8 cellular contexts compared by ENCODE assay signal in genomic region chr14:25400607-25401206, GRCh38.
DNase-seq lines count a peak whose midpoint lies in the region; ATAC-seq and TF ChIP-seq lines count a peak whose summit lies in the region.

No MANE protein-coding gene starts in this region.

- H3K4me3 Mint-ChIP-seq in CD4-positive, alpha-beta T cell, result no peak overlapping the region

- no TSS peak for BruUV-seq in PC-9 (replicated peaks; lab: Mats Ljungman, UMichigan)

- H3K36me3 ChIP-seq in PC-9 (ENCODE audit: low read depth) (no peaks in the 10 kb centered on the region), lung (ENCODE audit: control insufficient read depth in 2 of 2, insufficient read depth in 2 of 2, low read length in 2 of 2) (no peaks in the 10 kb centered on the region), upper lobe of left lung (no peaks in the 10 kb centered on the region)

- H3K4me1 ChIP-seq in PC-9 (replicated peaks; ENCODE audit: insufficient read depth) (no peaks in the 10 kb centered on the region), lung (ENCODE audit: control insufficient read depth in 2 of 2, insufficient read depth in 2 of 2, low read length in 2 of 2) (no peaks in the 10 kb centered on the region), upper lobe of left lung (no peaks in the 10 kb centered on the region)

- ATAC-seq in CD4-positive, alpha-beta T cell (ENCODE audit: poor library complexity), result no peak
- peak; percentile 84 for ATAC-seq in GM18909 (IDR thresholded peaks at IDR 0.05; ENCODE audit: poor library complexity, unreplicated experiment)
- peak; percentile 73 for ATAC-seq in lung (ENCODE audit: insufficient read depth, low FRiP score)
- peak in 1 of 2 donors; percentile 79 for ATAC-seq in upper lobe of left lung (ENCODE audit: low FRiP score in 2 of 2)
- no peak for ATAC-seq in GM21423 (IDR thresholded peaks at IDR 0.05; ENCODE audit: unreplicated experiment)

- H3K4me3 ChIP-seq in PC-9 (no peak overlapping the region), cardiac fibroblast (replicated peaks in 1 of 2; ENCODE audit: low read depth in 2 of 2, low read length in 2 of 2) (no peak overlapping the region), lung (no peak overlapping the region), upper lobe of left lung (no peak overlapping the region)

- no peaks in the 10 kb centered on the region for H3K4me1 Mint-ChIP-seq in CD4-positive, alpha-beta T cell (ENCODE audit: low read depth)

- H3K27ac ChIP-seq in CD4-positive, alpha-beta T cell (ENCODE audit: low read depth, low read length), result no peak overlapping the region
- H3K27ac ChIP-seq in PC-9 (no peak overlapping the region), lung (ENCODE audit: low read depth in 1 of 2, low read length in 1 of 2) (no peak overlapping the region), upper lobe of left lung (no peak overlapping the region)

- no peak for TF ChIP-seq POLR2A in upper lobe of left lung (IDR thresholded peaks at IDR 0.05)

- H3K4me2 ChIP-seq in PC-9, result no peak overlapping the region

- no peaks in the 10 kb centered on the region for H3F3A ChIP-seq in PC-9 (ENCODE audit: insufficient read depth, low read depth)

- H3K27me3 Mint-ChIP-seq in CD4-positive, alpha-beta T cell, result no peaks in the 10 kb centered on the region

- H3K27me3 ChIP-seq in CD4-positive, alpha-beta T cell (ENCODE audit: control insufficient read depth, insufficient read depth, low read length), result no peaks in the 10 kb centered on the region
- H3K27me3 ChIP-seq in PC-9 (ENCODE audit: insufficient read depth, low read depth) (no peaks in the 10 kb centered on the region), lung (ENCODE audit: control insufficient read depth, insufficient read depth) (no peaks in the 10 kb centered on the region), upper lobe of left lung (no peaks in the 10 kb centered on the region)

- no peaks in the 10 kb centered on the region for H3K9me3 ChIP-seq in CD4-positive, alpha-beta T cell (ENCODE audit: control insufficient read depth, low read length)
- no peaks in the 10 kb centered on the region for H3K9me3 ChIP-seq in PC-9 (ENCODE audit: insufficient read depth, low read depth)
- H3K9me3 ChIP-seq in lung (ENCODE audit: control insufficient read depth in 2 of 2, insufficient read depth in 1 of 2, low read length in 1 of 2), result no peaks in the 10 kb centered on the region
- H3K9me3 ChIP-seq in upper lobe of left lung, result no peaks in the 10 kb centered on the region

- no peaks in the 10 kb centered on the region for H3K79me2 ChIP-seq in PC-9 (ENCODE audit: low read depth)

- H3K27ac Mint-ChIP-seq in CD4-positive, alpha-beta T cell, result no peak overlapping the region

- no peak for DNase-seq in CD4-positive, alpha-beta T cell
- DNase-seq in Kasumi-1 (lab: John Stamatoyannopoulos, UW) (peak; percentile 78 to 88), PC-9 (peak; percentile 16 to 40), cardiac fibroblast (ENCODE audit: low read depth in 2 of 2) (peak; percentile 51 to 54), lung (ENCODE audit: low spot score) (peak; percentile 33), upper lobe of left lung (peak in 1 of 2 donors; percentile 24)

- peak; percentile 21 for TF ChIP-seq CTCF in CD4-positive, alpha-beta T cell (IDR thresholded peaks at IDR 0.05)
- TF ChIP-seq CTCF in PC-9 (conservative IDR thresholded peaks at IDR 0.05) (peak; percentile 68), cardiac fibroblast (IDR thresholded peaks at IDR 0.05; ENCODE audit: low read depth, low read length) (peak; percentile 69), lung (IDR thresholded peaks at IDR 0.05; ENCODE audit: control extremely low read depth, extremely low read depth) (peak; percentile 18), upper lobe of left lung (IDR thresholded peaks at IDR 0.05) (peak; percentile 31 to 56 (median 50))

- H3K9me2 ChIP-seq in PC-9 (ENCODE audit: insufficient read depth), result no peaks in the 10 kb centered on the region

- WGBS in lung, 2 donors, result 20 to 23% methylated on average over 12 of the region's 12 CpGs
- 23 to 29% methylated on average over 12 of the region's 12 CpGs for WGBS in upper lobe of left lung, 2 donors

- H3K9me3 Mint-ChIP-seq in CD4-positive, alpha-beta T cell, result no peaks in the 10 kb centered on the region

- no peak overlapping the region for H2AFZ ChIP-seq in PC-9

- intact Hi-C loops in CD4-positive, alpha-beta T cell (cut with DNase I, micrococcal nuclease), result no loop called here
- intact Hi-C loops in PC-9 (cut with micrococcal nuclease; ENCODE audit: unreplicated experiment), result loop anchor here (1.0 to 2.0 kb wide), 3 partner anchors 594 to 690 kb away; no protein-coding TSS in a partner anchor

- H3K36me3 Mint-ChIP-seq in CD4-positive, alpha-beta T cell (ENCODE audit: low read depth), result no peaks in the 10 kb centered on the region

- TF ChIP-seq EP300 in upper lobe of left lung (IDR thresholded peaks at IDR 0.05), result no peak

- CTCF ChIA-PET in CD4-positive, alpha-beta T cell (lab: Charles Lee), result no interaction called here
- CTCF ChIA-PET in PC-9 (lab: Charles Lee), result interaction anchor here (0.5 kb wide), 1 partner anchor 560 kb away, joined by 3 read pairs; no protein-coding TSS in a partner anchor

- POLR2A ChIA-PET in CD4-positive, alpha-beta T cell (lab: Charles Lee), result no interaction called here
- POLR2A ChIA-PET in PC-9 (lab: Charles Lee; ENCODE audit: unreplicated experiment), result interaction anchor here (0.7 kb wide), 1 partner anchor 720 kb away, joined by 3 read pairs; no protein-coding TSS in a partner anchor

- H4K20me1 ChIP-seq in PC-9 (ENCODE audit: insufficient read depth), result no peaks in the 10 kb centered on the region

Comparison
In these comparisons a context has a peak if more than half of its experiments do, and no peak if none do; other contexts are left out.
1. ATAC-seq: peak in GM18909 (single experiment) and lung (single experiment); none in CD4-positive, alpha-beta T cell (single experiment) and GM21423 (single experiment).
2. DNase-seq: peak in Kasumi-1 (2 of 2), PC-9 (2 of 2), cardiac fibroblast (2 of 2) and lung (single experiment); none in CD4-positive, alpha-beta T cell (0 of 10).
3. CTCF ChIP-seq: peak in every context shown above with its lines; median percentile 69 in cardiac fibroblast; 68 in PC-9; 50 in upper lobe of left lung; 21 in CD4-positive, alpha-beta T cell; 18 in lung.